Comparison of ENCODE assay signal across 9 cellular contexts in the genomic region with DNA sequence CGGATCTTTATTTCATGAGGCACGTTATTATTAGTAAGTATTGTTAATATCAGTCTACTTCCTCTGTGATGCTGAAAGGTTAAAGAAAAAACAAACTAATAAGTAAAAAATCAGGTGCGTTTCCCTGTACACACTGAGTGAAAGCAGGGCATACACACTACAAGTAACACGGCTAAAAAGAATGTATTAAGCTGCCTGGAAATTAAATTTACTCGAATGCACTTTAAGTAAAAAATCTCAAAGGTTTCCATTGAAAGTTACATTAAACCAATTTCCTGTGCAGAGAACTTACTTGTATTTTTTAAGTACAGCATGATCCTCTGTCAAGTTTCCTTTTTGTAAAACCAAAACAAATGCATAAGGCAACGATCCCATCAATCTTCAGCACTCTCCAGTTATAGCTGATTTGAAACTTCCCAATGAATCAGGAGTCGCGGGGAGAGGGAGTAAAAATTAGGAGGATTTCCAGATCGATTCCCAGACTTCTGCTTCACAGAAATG. TPM values are rescaled to one million over a fixed set of nuclear protein-coding genes. Genes with fewer than 3 reads are reported as not detected.
A peak's percentile ranks its signal among the peaks of the same experiment; 100 is the strongest.
DNase-seq lines count a peak whose midpoint lies in the region; TF ChIP-seq lines count a peak whose summit lies in the region.
"Had no signal": no experiment of that assay in that cellular context is flagged by ENCODE, and none has a peak within 500 bp of the region (broad histone marks: within the 10 kb centered on the region; RNA-seq: fewer than 3 reads in every experiment).

No MANE protein-coding gene starts in this region.

- BruUV-seq in OCI-LY7 (replicated peaks; lab: Mats Ljungman, UMichigan) = no TSS peak

- intact Hi-C loops in OCI-LY7 (cut with micrococcal nuclease; ENCODE audit: unreplicated experiment) (loop anchor here (5.0 kb wide), 1 partner anchor 112 kb away; no protein-coding TSS in a partner anchor), prostate gland (cut with DNase I) (loop anchor here (2.0 to 5.0 kb wide), 3 partner anchors 56 to 142 kb away; no protein-coding TSS in a partner anchor)

- H3K9me3 ChIP-seq in OCI-LY7 (ENCODE audit: low read length) (no peaks in the 10 kb centered on the region), esophagus (ENCODE audit: control insufficient read depth in 2 of 2, insufficient read depth in 1 of 2, low read depth in 1 of 2, low read length in 1 of 2) (no peaks in the 10 kb centered on the region), prostate gland (no peaks in the 10 kb centered on the region)

- H3K36me3 ChIP-seq in OCI-LY7 (ENCODE audit: insufficient read depth, low read length) (no peaks in the 10 kb centered on the region), esophagus (ENCODE audit: control insufficient read depth in 2 of 2, insufficient read depth in 2 of 2, low read length in 1 of 2) (no peaks in the 10 kb centered on the region), prostate gland (no peaks in the 10 kb centered on the region)

- no peak for TF ChIP-seq CTCF in GM12865 (IDR thresholded peaks at IDR 0.05; ENCODE audit: insufficient read depth, low read depth, low read length, missing control alignments)
- TF ChIP-seq CTCF in OCI-LY7 (conservative IDR thresholded peaks at IDR 0.05; ENCODE audit: low read length) = no peak
- no peak for TF ChIP-seq CTCF in prostate gland (IDR thresholded peaks at IDR 0.05)

- H3K9me2 ChIP-seq in OCI-LY7 (ENCODE audit: insufficient read depth, low read length) = no peaks in the 10 kb centered on the region

- H3K27me3 ChIP-seq in esophagus (ENCODE audit: control insufficient read depth in 1 of 2, insufficient read depth in 2 of 2, low read length in 2 of 2) = no peaks in the 10 kb centered on the region
- no peaks in the 10 kb centered on the region for H3K27me3 ChIP-seq in prostate gland (replicated peaks; ENCODE audit: insufficient read depth)

- H3K27ac ChIP-seq in OCI-LY7 (ENCODE audit: low read depth, low read length, poor library complexity, severe bottlenecking) (no peak overlapping the region), esophagus (ENCODE audit: low read depth in 2 of 2, low read length in 1 of 2) (peak overlapping the region in 1 of 2 donors; percentile 86), prostate gland (peak overlapping the region; percentile 83 to 85)

- peak overlapping the region; percentile 78; the same call in 1 of the 2 replicates for H2AFZ ChIP-seq in OCI-LY7 (ENCODE audit: low read length)

- H3K4me3 ChIP-seq in GM12865 (ENCODE audit: low read depth, low read length) (peak overlapping the region; percentile 91), OCI-LY7 (ENCODE audit: low read depth, low read length, poor library complexity, severe bottlenecking) (peak overlapping the region; percentile 72), esophagus (ENCODE audit: low read depth in 1 of 2, low read length in 2 of 2) (peak overlapping the region; percentile 61 to 76), prostate gland (peak overlapping the region; percentile 63 to 65)

- DNase-seq in GM12865 (ENCODE audit: low read depth) (no peak), OCI-LY7 (ENCODE audit: low spot score) (no peak), prostate gland (ENCODE audit: low spot score) (no peak), putamen (ENCODE audit: low spot score) (no peak), HUDEP-2 (lab: John Stamatoyannopoulos, UW; ENCODE audit: unreplicated experiment in 76 of 76) (no peak), mesenteric fat pad (ENCODE audit: low spot score) (no peak)
- DNase-seq in activated effector memory CD4-positive, alpha-beta T cell treated with anti-CD3 and anti-CD28 coated beads, Interleukin-2, amount 50 U/mL, for 16 hours = no peak
- DNase-seq: NCI-H187 treated with DMSO at 0.1 percent for 48 hours had no signal

- H3K79me2 ChIP-seq in OCI-LY7 (ENCODE audit: insufficient read depth, low read depth, low read length) = no peaks in the 10 kb centered on the region

- no peaks in the 10 kb centered on the region for H4K20me1 ChIP-seq in OCI-LY7 (ENCODE audit: insufficient read depth, low read length)

- peaks cover 17% of the 10 kb centered on the region for H3K4me1 ChIP-seq in OCI-LY7 (ENCODE audit: insufficient read depth, low read length, poor library complexity, severe bottlenecking)
- no peaks in the 10 kb centered on the region for H3K4me1 ChIP-seq in esophagus (ENCODE audit: control insufficient read depth in 2 of 2, insufficient read depth in 2 of 2, low read length in 1 of 2)
- no peaks in the 10 kb centered on the region for H3K4me1 ChIP-seq in prostate gland (replicated peaks)

- POLR2A ChIA-PET in OCI-LY7 (lab: Charles Lee) = interaction anchor here (0.8 kb wide), 1 partner anchor 197 kb away, joined by 4 read pairs; no protein-coding TSS in a partner anchor

- peak overlapping the region; percentile 76 for H3K4me2 ChIP-seq in OCI-LY7 (ENCODE audit: low read length)

- WGBS in esophagus, 2 donors = 0 to 1% methylated on average over 9 of the region's 9 CpGs
- under 1% methylated on average over 9 of the region's 9 CpGs for WGBS in prostate gland

- CTCF ChIA-PET in OCI-LY7 (lab: Charles Lee; ENCODE audit: unreplicated experiment) = no interaction called here

- no peak for TF ChIP-seq POLR2A in prostate gland (IDR thresholded peaks at IDR 0.05)

RNA-seq across cellular contexts. Expression of gene BCL2, which starts 0.6 kb away (rescaled TPM):
- 1.4 and 1.9 TPM in 2 replicates for total RNA-seq in OCI-LY7 (2014; rRNA removed; shearing (Covaris generic))
- 2.5 and 3.0 TPM in 2 replicates for total RNA-seq in OCI-LY7 (2022)
- polyA plus RNA-seq in esophagus = 1 to 10 TPM; 1.3 to 1.9 TPM
- total RNA-seq in prostate gland = 10 to 100 TPM; 14.8 to 38.4 TPM
- total RNA-seq in mesenteric fat pad = 58.7 TPM

RNA-seq across cellular contexts. Expression of gene KDSR, which starts 48.1 kb away (rescaled TPM):
- 6.5 and 7.1 TPM in 2 replicates for total RNA-seq in OCI-LY7 (2014; rRNA removed; shearing (Covaris generic))
- 13.4 and 14.6 TPM in 2 replicates for total RNA-seq in OCI-LY7 (2022)
- 10 to 100 TPM in 1 of 2 donors, 1 to 10 TPM in 1; 9.8 to 17.9 TPM for polyA plus RNA-seq in esophagus
- total RNA-seq in prostate gland = 10 to 100 TPM; 46.1 to 52.3 TPM
- total RNA-seq in mesenteric fat pad = 55.6 TPM
